Comparison of ENCODE assay signal across 9 cellular contexts in genomic region chr3:177193706-177194268, GRCh38. TPM values are rescaled to one million over a fixed set of nuclear protein-coding genes. Genes with fewer than 3 reads are reported as not detected.
DNase-seq lines count a peak whose midpoint lies in the region; ATAC-seq and TF ChIP-seq lines count a peak whose summit lies in the region.
"Had no signal": no experiment of that assay in that cellular context is flagged by ENCODE, and none has a peak within 500 bp of the region (broad histone marks: within the 10 kb centered on the region; RNA-seq: fewer than 3 reads in every experiment).

No MANE protein-coding gene starts in this region.

- H2AK9ac ChIP-seq in IMR-90 (replicated peaks; ENCODE audit: low read depth, low read length, poor library complexity): peak overlapping the region; percentile 57

- H3K9ac ChIP-seq in IMR-90 (ENCODE audit: low read depth, low read length): no peak overlapping the region

- CTCF ChIA-PET in CD4-positive, alpha-beta T cell (lab: Charles Lee): interaction anchor here (1.0 to 1.4 kb wide), 2 partner anchors 75 to 143 kb away, joined by 3 read pairs; no protein-coding TSS in a partner anchor
- CTCF ChIA-PET in IMR-90 (lab: Yijun Ruan, JAX): no interaction called here

- no peaks in the 10 kb centered on the region for H3K9me3 ChIP-seq in CD4-positive, alpha-beta T cell (ENCODE audit: control insufficient read depth, low read length)
- no peaks in the 10 kb centered on the region for H3K9me3 ChIP-seq in IMR-90 (ENCODE audit: control insufficient read depth, insufficient read depth, low read length)

- no peak for TF ChIP-seq RAD21 in IMR-90 (IDR thresholded peaks at IDR 0.05; ENCODE audit: low read length)

- no peak for TF ChIP-seq CTCF in CD4-positive, alpha-beta T cell (IDR thresholded peaks at IDR 0.05)
- TF ChIP-seq CTCF in IMR-90 (conservative IDR thresholded peaks at IDR 0.05; ENCODE audit: low read depth, low read length) (no peak), astrocyte of the cerebellum (IDR thresholded peaks at IDR 0.05; ENCODE audit: low read depth, low read length, missing control alignments) (no peak)

- peaks cover 48% of the 10 kb centered on the region for H4K20me1 ChIP-seq in IMR-90 (ENCODE audit: insufficient read depth, low read length)

- peaks cover 45% of the 10 kb centered on the region for H3K36me3 Mint-ChIP-seq in CD4-positive, alpha-beta T cell (ENCODE audit: low read depth)
- H3K36me3 Mint-ChIP-seq in naive thymus-derived CD8-positive, alpha-beta T cell: peaks cover 0 to 8% (median 8%) of the 10 kb centered on the region in 3 donors

- dilution Hi-C loops in IMR-90 (cut with HindIII; ENCODE audit: low sequenced_read_pairs, unreplicated experiment): no loop called here

- H2BK15ac ChIP-seq in IMR-90 (ENCODE audit: low read depth, low read length): no peak overlapping the region

- H3K36me3 ChIP-seq in IMR-90 (ENCODE audit: control insufficient read depth, insufficient read depth, low read length): no peaks in the 10 kb centered on the region

- no peak overlapping the region for H3K4me3 ChIP-seq in IMR-90 (ENCODE audit: insufficient read depth, low read depth, low read length)
- peak overlapping the region; percentile 93 for H3K4me3 ChIP-seq in astrocyte of the cerebellum (ENCODE audit: low read depth, low read length)
- H3K4me3 ChIP-seq: lung had no signal

- peak overlapping the region; percentile 21; the same call in 1 of the 2 replicates for H2BK120ac ChIP-seq in IMR-90 (ENCODE audit: low read depth, low read length)

- intact Hi-C loops in CD4-positive, alpha-beta T cell (cut with DNase I, micrococcal nuclease): loop anchor here (1.0 to 5.0 kb wide), 2 partner anchors 36 to 137 kb away; no protein-coding TSS in a partner anchor
- intact Hi-C loops in IMR-90 (cut with micrococcal nuclease) (loop anchor here (2.0 to 10.0 kb wide), 3 partner anchors 45 to 631 kb away; no protein-coding TSS in a partner anchor), posterior cingulate gyrus (cut with DNase I) (no loop called here)

- peaks cover 3 to 23% of the 10 kb centered on the region in 2 experiments; a peak in 2 of 4 replicates for H3K79me1 ChIP-seq in IMR-90 (ENCODE audit: low read depth in 1 of 2, low read length in 2 of 2)

- peaks cover 10% of the 10 kb centered on the region for H3K4me1 ChIP-seq in IMR-90 (ENCODE audit: control insufficient read depth, insufficient read depth, low read length)

- H4K5ac ChIP-seq in IMR-90 (ENCODE audit: low read depth, low read length): no peak overlapping the region

- H3K4me3 Mint-ChIP-seq in CD4-positive, alpha-beta T cell: peak overlapping the region; percentile 97
- peak overlapping the region; percentile 91 to 99 (median 98) for H3K4me3 Mint-ChIP-seq in naive thymus-derived CD8-positive, alpha-beta T cell

- H3K9me3 Mint-ChIP-seq in CD4-positive, alpha-beta T cell: no peaks in the 10 kb centered on the region
- H3K9me3 Mint-ChIP-seq in naive thymus-derived CD8-positive, alpha-beta T cell: no peaks in the 10 kb centered on the region

- peak overlapping the region; percentile 73; the same call in 1 of the 2 replicates for H3K14ac ChIP-seq in IMR-90 (replicated peaks; ENCODE audit: low read depth, low read length)

- no peaks in the 10 kb centered on the region for H3K27me3 ChIP-seq in CD4-positive, alpha-beta T cell (ENCODE audit: control insufficient read depth, insufficient read depth, low read length)
- H3K27me3 ChIP-seq in IMR-90 (ENCODE audit: control insufficient read depth, insufficient read depth, low read length): no peaks in the 10 kb centered on the region

- H2BK20ac ChIP-seq in IMR-90 (ENCODE audit: low read depth, low read length): no peak overlapping the region

- TSS peak; percentile 16 for BruUV-seq in IMR-90 (replicated peaks; lab: Mats Ljungman, UMichigan)

- DNase-seq in CD4-positive, alpha-beta T cell: no peak
- DNase-seq in IMR-90 (no peak), astrocyte of the cerebellum (ENCODE audit: low read depth) (no peak), posterior cingulate gyrus (no peak), NCI-H1930 (lab: John Stamatoyannopoulos, UW) (no peak), HUDEP-2 (lab: John Stamatoyannopoulos, UW; ENCODE audit: unreplicated experiment in 76 of 76) (no peak)
- DNase-seq in naive thymus-derived CD8-positive, alpha-beta T cell: no peak
- no peak for DNase-seq in activated effector memory CD4-positive, alpha-beta T cell treated with Interleukin-2 at 50 U/mL for 16 hours

- in situ Hi-C loops in IMR-90 (cut with MboI; ENCODE audit: low sequenced_read_pairs) (no loop called here), astrocyte of the cerebellum (cut with HindIII; ENCODE audit: low sequenced_read_pairs) (loop anchor here (25.0 kb wide), 1 partner anchor 1144 kb away; no protein-coding TSS in a partner anchor)

- no peaks in the 10 kb centered on the region for H3K27me3 Mint-ChIP-seq in CD4-positive, alpha-beta T cell
- H3K27me3 Mint-ChIP-seq in naive thymus-derived CD8-positive, alpha-beta T cell: peaks cover 0 to 4% (median 0%) of the 10 kb centered on the region in 5 donors

- POLR2A ChIA-PET in CD4-positive, alpha-beta T cell (lab: Charles Lee): interaction anchor here (0.8 to 11.9 kb wide), 7 partner anchors 14 to 166 kb away, joined by 4 to 523 read pairs (median 6); no protein-coding TSS in a partner anchor
- POLR2A ChIA-PET in IMR-90 (lab: Charles Lee; ENCODE audit: unreplicated experiment): no interaction called here
- POLR2A ChIA-PET in naive thymus-derived CD8-positive, alpha-beta T cell (lab: Charles Lee): interaction anchor here (1.1 to 8.4 kb wide), 2 partner anchors 135 to 166 kb away, joined by 4 to 255 read pairs; no protein-coding TSS in a partner anchor

- H3K27ac ChIP-seq in CD4-positive, alpha-beta T cell (ENCODE audit: low read depth, low read length): no peak overlapping the region
- no peak overlapping the region; the same call in 1 of the 2 replicates for H3K27ac ChIP-seq in IMR-90 (ENCODE audit: insufficient read depth, low read length)

- H2BK5ac ChIP-seq in IMR-90 (ENCODE audit: low read depth, low read length, poor library complexity, severe bottlenecking): no peak overlapping the region

- no peak overlapping the region for H3K56ac ChIP-seq in IMR-90 (ENCODE audit: extremely low read depth, insufficient read depth, low read length)

- no peak overlapping the region for H3K18ac ChIP-seq in IMR-90 (ENCODE audit: low read depth, low read length)

- peak overlapping the region; percentile 51; the same call in 1 of the 2 replicates for H3K4ac ChIP-seq in IMR-90 (ENCODE audit: low read depth, low read length)

- H2AFZ ChIP-seq in IMR-90 (replicated peaks; ENCODE audit: low read length, poor library complexity): no peak overlapping the region

- peaks cover 64% of the 10 kb centered on the region for H3K4me1 Mint-ChIP-seq in CD4-positive, alpha-beta T cell (ENCODE audit: low read depth)
- H3K4me1 Mint-ChIP-seq in naive thymus-derived CD8-positive, alpha-beta T cell: peaks cover 21 to 65% (median 60%) of the 10 kb centered on the region in 4 donors

- H4K8ac ChIP-seq in IMR-90 (ENCODE audit: low read depth in 2 of 2, low read length in 2 of 2): peak overlapping the region in 1 of 2 experiments; percentile 47; a peak in 2 of 4 replicates

- H2AK5ac ChIP-seq in IMR-90 (ENCODE audit: low read depth, low read length): no peak overlapping the region

- no CpG with 5 or more reads among the region's 8 CpGs for WGBS in IMR-90 (ENCODE audit: extremely low coverage in 2 of 2, insufficient read length in 1 of 2), 2 experiments

- ATAC-seq in CD4-positive, alpha-beta T cell (ENCODE audit: poor library complexity): no peak
- no peak for ATAC-seq in IMR-90 (ENCODE audit: low read depth)
- ATAC-seq in naive thymus-derived CD8-positive, alpha-beta T cell: no peak

- no peak overlapping the region for H4K91ac ChIP-seq in IMR-90 (ENCODE audit: insufficient read depth, low read depth, low read length)

- peak overlapping the region; percentile 87 for H3K27ac Mint-ChIP-seq in CD4-positive, alpha-beta T cell
- peak overlapping the region in 9 of 10 donors; percentile 71 to 99 (median 96) for H3K27ac Mint-ChIP-seq in naive thymus-derived CD8-positive, alpha-beta T cell

- no peak for TF ChIP-seq POLR2A in IMR-90 (IDR thresholded peaks at IDR 0.05; ENCODE audit: low read depth, low read length)

- H3K9me1 ChIP-seq in IMR-90 (ENCODE audit: insufficient read depth, low read length): no peaks in the 10 kb centered on the region; the same call in 1 of the 2 replicates

- peak overlapping the region; percentile 87 for H3K23ac ChIP-seq in IMR-90 (ENCODE audit: low read depth, low read length)

- H3K4me2 ChIP-seq in IMR-90 (ENCODE audit: low read depth, low read length): peak overlapping the region; percentile 98

TF ChIP-seq in IMR-90, 13 proteins besides CTCF, POLR2A, EP300 and RAD21:
- TF ChIP-seq RFX5 (IDR thresholded peaks at IDR 0.05; ENCODE audit: low read depth, low read length) (no peak), RCOR1 (IDR thresholded peaks at IDR 0.05; ENCODE audit: insufficient replicate concordance, low read length) (no peak)

RNA-seq across cellular contexts. Expression of gene TBL1XR1, which starts 3.5 kb away (rescaled TPM):
- total RNA-seq in CD4-positive, alpha-beta T cell: 10 to 100 TPM; 63.2 to 67.8 TPM
- total RNA-seq in IMR-90 (2012; rRNA removed): 170 and 181 TPM in 2 replicates
- polyA plus RNA-seq in IMR-90 (2012; rRNA removed): 25.2 and 29.3 TPM in 2 replicates
- polyA plus RNA-seq in IMR-90 (2012; cell fraction: cytosol; rRNA removed): 6.6 and 8.7 TPM in 2 replicates
- polyA plus RNA-seq in IMR-90 (2012; cell fraction: nucleus; rRNA removed; ENCODE audit: low replicate concordance): 7.5 and 56.1 TPM in 2 replicates
- 100 to 1,000 TPM; 138 to 160 TPM for total RNA-seq in naive thymus-derived CD8-positive, alpha-beta T cell
- 10 to 100 TPM; 23.4 to 34.7 (median 33.7) TPM for polyA plus RNA-seq in naive thymus-derived CD8-positive, alpha-beta T cell
